8 cellular contexts compared by ENCODE assay signal in the genomic region with DNA sequence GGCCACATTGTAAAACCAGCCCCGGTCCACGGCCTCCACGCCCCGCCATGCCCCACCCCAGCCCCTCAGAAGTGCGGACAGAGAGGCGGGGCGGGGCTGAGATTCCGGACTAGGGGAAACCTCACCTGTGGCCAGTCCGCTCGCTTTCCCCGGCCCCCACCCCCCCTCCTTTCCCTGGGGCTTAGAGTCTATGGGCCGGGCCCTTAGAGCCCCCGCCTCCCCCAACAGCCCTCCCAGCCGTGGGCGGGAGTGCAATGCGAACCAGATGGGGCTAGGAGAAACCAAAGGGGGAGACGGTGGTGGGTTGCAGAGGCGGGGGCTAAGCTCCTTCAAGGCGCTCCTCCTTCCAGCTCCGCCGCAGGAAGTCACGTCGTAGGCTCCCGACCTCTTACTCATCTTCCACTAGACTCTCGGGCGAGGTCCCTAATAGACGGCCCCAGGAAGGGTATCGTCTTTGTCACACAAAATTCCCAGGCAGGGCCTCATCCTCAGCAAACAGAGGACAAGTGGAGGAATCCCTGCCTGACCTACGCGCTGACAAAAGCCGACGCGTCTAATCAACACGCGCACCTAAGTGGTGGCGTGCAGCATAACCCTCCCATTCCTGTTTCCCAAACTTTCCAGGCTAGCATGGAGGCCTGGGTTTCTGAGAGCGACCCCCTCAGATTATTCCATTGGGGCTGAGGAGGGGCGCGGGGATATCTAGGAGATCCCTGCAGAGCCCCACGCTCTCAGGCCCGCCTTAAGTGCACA. TPM values are rescaled to one million over a fixed set of nuclear protein-coding genes. Genes with fewer than 3 reads are reported as not detected.
DNase-seq lines count a peak whose midpoint lies in the region; ATAC-seq lines count a peak whose summit lies in the region.

No MANE protein-coding gene starts in this region.

- ATAC-seq in GM18498 (IDR thresholded peaks at IDR 0.05; ENCODE audit: unreplicated experiment) (peak; percentile 34), HG02759 (IDR thresholded peaks at IDR 0.05; ENCODE audit: unreplicated experiment) (peak; percentile 41), left colon (peak; percentile 11)
- peak; percentile 42 to 47 for ATAC-seq in activated CD4-positive, CD25-positive, alpha-beta regulatory T cell treated with anti-CD3 and anti-CD28 coated beads, Interleukin-2, amount 50 U/mL, for 24 hours

- DNase-seq in NCI-H1694 treated with DMSO at 0.1 percent for 48 hours (lab: John Stamatoyannopoulos, UW) = peak; percentile 47
- DNase-seq in central memory CD4-positive, alpha-beta T cell = peak; percentile 71
- DNase-seq in left colon = peak; percentile 85 to 89
- peak; percentile 90 for DNase-seq in stimulated activated CD4-positive, alpha-beta T cell treated with anti-CD3 and anti-CD28 coated beads, Interleukin-2, amount 100 ng/mL, for 4 hours (ENCODE audit: low read depth)
- no peak for DNase-seq in epidermal melanocyte (ENCODE audit: insufficient read length, low spot score)

- intact Hi-C loops in left colon (cut with DNase I, micrococcal nuclease) = no loop called here

RNA-seq across cellular contexts. Expression of a gene that starts 1.0 kb away (rescaled TPM):
- 1 to 10 TPM; 2.3 to 8.9 TPM for total RNA-seq in left colon

RNA-seq across cellular contexts. Expression of a gene that starts 9.3 kb away (rescaled TPM):
- total RNA-seq in left colon = 1 to 10 TPM; 4.9 to 5.8 TPM

RNA-seq across cellular contexts. Expression of a gene that starts 23.3 kb away (rescaled TPM):
- total RNA-seq in left colon = 100 to 1,000 TPM; 182 to 214 TPM

RNA-seq across cellular contexts. Expression of a gene that starts 37.9 kb away (rescaled TPM):
- total RNA-seq in left colon = 100 to 1,000 TPM; 281 to 296 TPM

RNA-seq across cellular contexts. Expression of a gene that starts 40.4 kb away (rescaled TPM):
- total RNA-seq in left colon = 100 to 1,000 TPM; 117 to 119 TPM
